18 cellular contexts compared by ENCODE assay signal in genomic region chr1:227890451-227891222, GRCh38. TPM values are rescaled to one million over a fixed set of nuclear protein-coding genes. Genes with fewer than 3 reads are reported as not detected.
A peak's percentile ranks its signal among the peaks of the same experiment; 100 is the strongest.
DNase-seq lines count a peak whose midpoint lies in the region; ATAC-seq and TF ChIP-seq lines count a peak whose summit lies in the region.
"Had no signal": no experiment of that assay in that cellular context is flagged by ENCODE, and none has a peak within 500 bp of the region (broad histone marks: within the 10 kb centered on the region; RNA-seq: fewer than 3 reads in every experiment).

No MANE protein-coding gene starts in this region.

- TF ChIP-seq CTCF in vagina (IDR thresholded peaks at IDR 0.05): no peak
- no peak for TF ChIP-seq CTCF in HFFc6 (IDR thresholded peaks at IDR 0.05)

- H3K36me3 Mint-ChIP-seq in naive thymus-derived CD8-positive, alpha-beta T cell: no peaks in the 10 kb centered on the region
- H3K36me3 Mint-ChIP-seq in HFFc6 (ENCODE audit: low read depth): no peaks in the 10 kb centered on the region
- H3K36me3 Mint-ChIP-seq: activated naive CD4-positive, alpha-beta T cell treated with anti-CD3 and anti-CD28 coated beads, Interleukin-2, amount 50 U/mL, for 24 hours had no signal

- no peak for TF ChIP-seq POLR2A in vagina (IDR thresholded peaks at IDR 0.05)

- POLR2A ChIA-PET in naive thymus-derived CD8-positive, alpha-beta T cell (lab: Charles Lee): interaction anchor here (0.7 to 1.0 kb wide), 2 partner anchors 11 to 29 kb away, joined by 3 read pairs; no protein-coding TSS in a partner anchor

- no peaks in the 10 kb centered on the region for H3K9me3 ChIP-seq in vagina
- H3K9me3 ChIP-seq: BLaER1, tibial artery had no signal

- H3K36me3 ChIP-seq in vagina: no peaks in the 10 kb centered on the region
- H3K36me3 ChIP-seq: BLaER1, tibial artery had no signal

- no peak overlapping the region for H3K27ac ChIP-seq in vagina
- H3K27ac ChIP-seq: BLaER1, tibial artery had no signal

- peak; percentile 1 for DNase-seq in stimulated activated CD4-positive, alpha-beta T cell treated with anti-CD3 and anti-CD28 coated beads, Interleukin-4, amount 100 ng/mL, for 24 hours
- no peak for DNase-seq in stimulated activated CD4-positive, alpha-beta T cell treated with anti-CD3 and anti-CD28 coated beads, Interleukin-4, amount 100 ng/mL, for 4 hours
- DNase-seq in activated effector memory CD4-positive, alpha-beta T cell treated with Interleukin-2 at 50 U/mL for 16 hours: peak; percentile 0
- peak in 1 of 10 donors; percentile 16 for DNase-seq in naive thymus-derived CD8-positive, alpha-beta T cell
- DNase-seq in vagina (ENCODE audit: extremely low spot score in 2 of 2) (peak; percentile 79 to 95), HFFc6 (no peak)
- DNase-seq: activated CD4-positive, alpha-beta T cell treated with anti-CD3 and anti-CD28 coated beads, Interleukin-2, amount 10 ng/mL, durations not matched to agents 24 days and 14 days; DMS79; mesenchymal stem cell; NCI-H2029 treated with DMSO at 0.1 percent for 48 hours; NCI-H510A treated with DMSO at 0.1 percent for 48 hours; SIG-M5 had no signal

- H3K4me3 Mint-ChIP-seq in naive thymus-derived CD8-positive, alpha-beta T cell: no peak overlapping the region
- H3K4me3 Mint-ChIP-seq in HFFc6: no peak overlapping the region
- H3K4me3 Mint-ChIP-seq: activated CD4-positive, alpha-beta T cell treated with anti-CD3 and anti-CD28 coated beads, Interleukin-2, amount 10 ng/mL, durations not matched to agents 24 days and 14 days; activated naive CD4-positive, alpha-beta T cell treated with anti-CD3 and anti-CD28 coated beads, Interleukin-2, amount 50 U/mL, for 24 hours had no signal

- ATAC-seq in naive thymus-derived CD8-positive, alpha-beta T cell: no peak
- no peak for ATAC-seq in HG03135 (IDR thresholded peaks at IDR 0.05; ENCODE audit: unreplicated experiment)
- no peak for ATAC-seq in HG03520 (IDR thresholded peaks at IDR 0.05; ENCODE audit: unreplicated experiment)
- ATAC-seq: esophagus mucosa had no signal

- H3K4me1 Mint-ChIP-seq in naive thymus-derived CD8-positive, alpha-beta T cell: peaks cover 10 to 36% (median 20%) of the 10 kb centered on the region in 4 donors
- peaks cover 9% of the 10 kb centered on the region for H3K4me1 Mint-ChIP-seq in HFFc6 (ENCODE audit: low read depth)

- intact Hi-C loops in vagina (cut with DNase I): no loop called here

- H3K9me3 Mint-ChIP-seq in naive thymus-derived CD8-positive, alpha-beta T cell: no peaks in the 10 kb centered on the region
- H3K9me3 Mint-ChIP-seq in HFFc6: no peaks in the 10 kb centered on the region
- H3K9me3 Mint-ChIP-seq: activated CD4-positive, alpha-beta T cell treated with anti-CD3 and anti-CD28 coated beads, Interleukin-2, amount 10 ng/mL, durations not matched to agents 24 days and 14 days; activated naive CD4-positive, alpha-beta T cell treated with anti-CD3 and anti-CD28 coated beads, Interleukin-2, amount 50 U/mL, for 24 hours had no signal

- no peaks in the 10 kb centered on the region for H3K27me3 ChIP-seq in vagina
- H3K27me3 ChIP-seq: BLaER1 had no signal

- H3K27me3 Mint-ChIP-seq in naive thymus-derived CD8-positive, alpha-beta T cell: no peaks in the 10 kb centered on the region
- H3K27me3 Mint-ChIP-seq in HFFc6 (ENCODE audit: insufficient read depth): peaks cover 4% of the 10 kb centered on the region
- H3K27me3 Mint-ChIP-seq: activated CD4-positive, alpha-beta T cell treated with anti-CD3 and anti-CD28 coated beads, Interleukin-2, amount 10 ng/mL, durations not matched to agents 24 days and 14 days; activated naive CD4-positive, alpha-beta T cell treated with anti-CD3 and anti-CD28 coated beads, Interleukin-2, amount 50 U/mL, for 24 hours had no signal

- H3K27ac Mint-ChIP-seq in naive thymus-derived CD8-positive, alpha-beta T cell: peak overlapping the region in 7 of 10 donors; percentile 6 to 79 (median 52)
- H3K27ac Mint-ChIP-seq in HFFc6: no peak overlapping the region
- H3K27ac Mint-ChIP-seq: activated CD4-positive, alpha-beta T cell treated with anti-CD3 and anti-CD28 coated beads, Interleukin-2, amount 10 ng/mL, durations not matched to agents 24 days and 14 days; activated naive CD4-positive, alpha-beta T cell treated with anti-CD3 and anti-CD28 coated beads, Interleukin-2, amount 50 U/mL, for 24 hours had no signal

- no peak overlapping the region for H3K4me3 ChIP-seq in vagina
- H3K4me3 ChIP-seq: BLaER1, tibial artery had no signal

- H3K4me1 ChIP-seq in vagina: peaks cover 20% of the 10 kb centered on the region

RNA-seq across cellular contexts. Expression of gene WNT9A, which starts 57.1 kb away (rescaled TPM):
- not detected for total RNA-seq in naive thymus-derived CD8-positive, alpha-beta T cell
- polyA plus RNA-seq in naive thymus-derived CD8-positive, alpha-beta T cell: not detected
- total RNA-seq in vagina: 2.9 TPM
- under 1 TPM; 0.17 to 0.67 (median 0.57) TPM for total RNA-seq in HFFc6 (2021; fragmentation: NEBNext Ultra II Directional; extraction: Animal tissue kit (Norgen Biotek cat#: 25700))
- total RNA-seq: activated CD4-positive, alpha-beta T cell treated with anti-CD3 and anti-CD28 coated beads, Interleukin-2, amount 10 ng/mL, durations not matched to agents 24 days and 14 days had no signal

Comparison
In these comparisons a context has a peak if more than half of its experiments do, and no peak if none do; other contexts are left out.
1. DNase-seq: peak in stimulated activated CD4-positive, alpha-beta T cell treated with anti-CD3 and anti-CD28 coated beads, Interleukin-4, amount 100 ng/mL, for 24 hours (single experiment), activated effector memory CD4-positive, alpha-beta T cell treated with Interleukin-2 at 50 U/mL for 16 hours (single experiment) and vagina (2 of 2); none in stimulated activated CD4-positive, alpha-beta T cell treated with anti-CD3 and anti-CD28 coated beads, Interleukin-4, amount 100 ng/mL, for 4 hours (0 of 2) and HFFc6 (single experiment).